In the genomic region with DNA sequence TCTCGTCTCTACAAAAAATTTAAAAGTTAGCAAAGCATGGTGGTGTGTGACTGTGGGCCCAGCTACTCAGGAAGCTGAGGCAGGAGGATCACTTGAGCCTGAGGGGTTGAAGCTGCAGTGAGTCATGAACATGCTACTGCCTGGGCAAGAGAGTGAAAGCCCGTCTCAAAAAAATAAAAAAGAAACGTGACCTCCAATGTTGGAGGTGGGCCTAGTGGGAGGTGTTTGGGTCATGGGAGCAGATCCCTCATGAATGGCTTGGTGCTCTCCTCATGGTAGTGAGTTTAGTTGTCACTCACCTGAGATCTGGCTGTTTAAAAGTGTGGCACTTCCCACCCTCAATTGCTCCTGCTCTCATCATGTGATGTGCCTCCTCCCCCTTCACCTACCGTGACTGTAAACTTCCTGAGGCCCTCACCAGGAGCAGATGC, we compare ENCODE assay signal across 9 cellular contexts. TPM values are rescaled to one million over a fixed set of nuclear protein-coding genes. Genes with fewer than 3 reads are reported as not detected.
DNase-seq lines count a peak whose midpoint lies in the region; ATAC-seq and TF ChIP-seq lines count a peak whose summit lies in the region.
"Had no signal": no experiment of that assay in that cellular context is flagged by ENCODE, and none has a peak within 500 bp of the region (broad histone marks: within the 10 kb centered on the region; RNA-seq: fewer than 3 reads in every experiment).

No MANE protein-coding gene starts in this region.

- H3K36me3 Mint-ChIP-seq in activated T-cell treated with anti-CD3 and anti-CD28 coated beads, Interleukin-2, amount 50 U/mL, for 4 hours (ENCODE audit: insufficient read depth), result peaks cover 9% of the 10 kb centered on the region
- peaks cover 48% of the 10 kb centered on the region for H3K36me3 Mint-ChIP-seq in stimulated activated naive CD8-positive, alpha-beta T cell treated with anti-CD3 and anti-CD28 coated beads, Interleukin-15, Interleukin-2, amounts not matched to agents 100 ng/mL and 50 ng/mL, for 24 hours (ENCODE audit: low read depth)

- no peaks in the 10 kb centered on the region for H3K9me3 Mint-ChIP-seq in activated T-cell treated with anti-CD3 and anti-CD28 coated beads, Interleukin-2, amount 50 U/mL, for 4 hours
- no peaks in the 10 kb centered on the region for H3K9me3 Mint-ChIP-seq in stimulated activated naive CD8-positive, alpha-beta T cell treated with anti-CD3 and anti-CD28 coated beads, Interleukin-15, Interleukin-2, amounts not matched to agents 100 ng/mL and 50 ng/mL, for 24 hours

- peak; percentile 96 to 97 for ATAC-seq in activated T-cell treated with anti-CD3 and anti-CD28 coated beads, Interleukin-2, amount 50 U/mL, for 4 hours
- no peak for ATAC-seq in GM21367 (IDR thresholded peaks at IDR 0.05; ENCODE audit: unreplicated experiment)
- ATAC-seq: A549 had no signal

- peak overlapping the region; percentile 7 for H3K4me3 Mint-ChIP-seq in activated T-cell treated with anti-CD3 and anti-CD28 coated beads, Interleukin-2, amount 50 U/mL, for 4 hours
- H3K4me3 Mint-ChIP-seq in stimulated activated naive CD8-positive, alpha-beta T cell treated with anti-CD3 and anti-CD28 coated beads, Interleukin-15, Interleukin-2, amounts not matched to agents 100 ng/mL and 50 ng/mL, for 24 hours, result no peak overlapping the region

- peaks cover 34% of the 10 kb centered on the region for H3K4me1 Mint-ChIP-seq in activated T-cell treated with anti-CD3 and anti-CD28 coated beads, Interleukin-2, amount 50 U/mL, for 4 hours (ENCODE audit: low read depth)
- peaks cover 23% of the 10 kb centered on the region for H3K4me1 Mint-ChIP-seq in stimulated activated naive CD8-positive, alpha-beta T cell treated with anti-CD3 and anti-CD28 coated beads, Interleukin-15, Interleukin-2, amounts not matched to agents 100 ng/mL and 50 ng/mL, for 24 hours (ENCODE audit: low read depth)

- no peak for TF ChIP-seq CTCF in fibroblast of the aortic adventitia (IDR thresholded peaks at IDR 0.05; ENCODE audit: insufficient read depth, low read length)

- H3K27ac Mint-ChIP-seq in stimulated activated naive CD8-positive, alpha-beta T cell treated with anti-CD3 and anti-CD28 coated beads, Interleukin-15, Interleukin-2, amounts not matched to agents 100 ng/mL and 50 ng/mL, for 24 hours, result peak overlapping the region; percentile 84

- no peaks in the 10 kb centered on the region for H3K27me3 Mint-ChIP-seq in activated T-cell treated with anti-CD3 and anti-CD28 coated beads, Interleukin-2, amount 50 U/mL, for 4 hours (ENCODE audit: low read depth)
- no peaks in the 10 kb centered on the region for H3K27me3 Mint-ChIP-seq in stimulated activated naive CD8-positive, alpha-beta T cell treated with anti-CD3 and anti-CD28 coated beads, Interleukin-15, Interleukin-2, amounts not matched to agents 100 ng/mL and 50 ng/mL, for 24 hours

- DNase-seq in activated gamma-delta T cell treated with Interleukin-2 at 50 U/mL for 16 hours (peak; percentile 33), activated gamma-delta T cell (lab: John Stamatoyannopoulos, UW) (no peak), fibroblast of the aortic adventitia (ENCODE audit: low read depth) (peak; percentile 33), RKO (ENCODE audit: low spot score) (no peak)
- peak; percentile 18 for DNase-seq in activated T-cell treated with anti-CD3 and anti-CD28 coated beads, Interleukin-2, amount 50 U/mL, for 4 hours
- DNase-seq in NK-92 treated with Interleukin-12 subunit alpha and Interleukin-12 subunit beta, amount 100 ng/mL, for 24 hours (lab: John Stamatoyannopoulos, UW), result no peak

- H3K4me3 ChIP-seq in fibroblast of the aortic adventitia (ENCODE audit: low read depth, low read length), result no peak overlapping the region
- H3K4me3 ChIP-seq: A549 had no signal

RNA-seq across cellular contexts. Expression of a gene that starts 24.3 kb away (rescaled TPM):
- 10 to 100 TPM; 53.9 to 57.2 (median 54.2) TPM for total RNA-seq in activated T-cell treated with anti-CD3 and anti-CD28 coated beads, Interleukin-2, amount 50 U/mL, for 4 hours
- 15.9 and 31.9 TPM in 2 replicates for total RNA-seq in fibroblast of the aortic adventitia (ENCODE audit: low replicate concordance)

Comparison
In these comparisons a context has a peak if more than half of its experiments do, and no peak if none do; other contexts are left out.
1. DNase-seq: peak in activated gamma-delta T cell treated with Interleukin-2 at 50 U/mL for 16 hours (single experiment), activated T-cell treated with anti-CD3 and anti-CD28 coated beads, Interleukin-2, amount 50 U/mL, for 4 hours (single experiment) and fibroblast of the aortic adventitia (single experiment); none in activated gamma-delta T cell (single experiment), RKO (single experiment) and NK-92 treated with Interleukin-12 subunit alpha and Interleukin-12 subunit beta, amount 100 ng/mL, for 24 hours (single experiment).